8 cellular contexts compared by ENCODE assay signal in genomic region chr1:181424786-181425403, GRCh38. TPM values are rescaled to one million over a fixed set of nuclear protein-coding genes. Genes with fewer than 3 reads are reported as not detected.
DNase-seq lines count a peak whose midpoint lies in the region; ATAC-seq and TF ChIP-seq lines count a peak whose summit lies in the region.

No MANE protein-coding gene starts in this region.

- no peaks in the 10 kb centered on the region for H3K9me3 Mint-ChIP-seq in T-helper 2 cell treated with Interferon-gamma antibody and Interleukin-4, amounts not matched to agents 5 μg/mL and 100 μg/mL, for 36 hours

- peak; percentile 47 for ATAC-seq in GM21381 (IDR thresholded peaks at IDR 0.05; ENCODE audit: unreplicated experiment)
- ATAC-seq in GM21367 (IDR thresholded peaks at IDR 0.05; ENCODE audit: unreplicated experiment) = no peak

- peak; percentile 95 for TF ChIP-seq CTCF in BJ (IDR thresholded peaks at IDR 0.05; ENCODE audit: insufficient read depth, low read depth, low read length)

- POLR2A ChIA-PET in BJ (lab: Charles Lee) = no interaction called here

- H3K36me3 Mint-ChIP-seq in T-helper 2 cell treated with Interferon-gamma antibody and Interleukin-4, amounts not matched to agents 5 μg/mL and 100 μg/mL, for 36 hours (ENCODE audit: low read depth) = no peaks in the 10 kb centered on the region

- H3K27ac Mint-ChIP-seq in T-helper 2 cell treated with Interferon-gamma antibody and Interleukin-4, amounts not matched to agents 5 μg/mL and 100 μg/mL, for 36 hours = no peak overlapping the region

- H3K4me3 Mint-ChIP-seq in T-helper 2 cell treated with Interferon-gamma antibody and Interleukin-4, amounts not matched to agents 5 μg/mL and 100 μg/mL, for 36 hours = peak overlapping the region; percentile 25

- no peaks in the 10 kb centered on the region for H3K36me3 ChIP-seq in BJ (ENCODE audit: control insufficient read depth, insufficient read depth, low read length)

- H3K4me1 Mint-ChIP-seq in T-helper 2 cell treated with Interferon-gamma antibody and Interleukin-4, amounts not matched to agents 5 μg/mL and 100 μg/mL, for 36 hours (ENCODE audit: low read depth) = peaks cover 5% of the 10 kb centered on the region

- DNase-seq in BJ (ENCODE audit: low read depth) (peak; percentile 1), NCI-H146 treated with DMSO at 0.1 percent for 48 hours (lab: John Stamatoyannopoulos, UW; ENCODE audit: unreplicated experiment) (peak; percentile 70), amygdala (lab: John Stamatoyannopoulos, UW) (peak in 51 of 56 donors; percentile 6 to 92 (median 50)), hepatic stellate cell (ENCODE audit: low spot score) (peak; percentile 61), skeletal muscle cell (ENCODE audit: low read depth) (peak; percentile 9)
- DNase-seq in T-helper 2 cell treated with Interferon-gamma antibody and Interleukin-4, amounts not matched to agents 5 μg/mL and 100 μg/mL, for 36 hours (ENCODE audit: low spot score) = peak; percentile 64

- no peak overlapping the region for H3K4me3 ChIP-seq in BJ (ENCODE audit: low read depth, low read length)
- no peak overlapping the region for H3K4me3 ChIP-seq in skeletal muscle cell (ENCODE audit: low read depth, low read length)

- peaks cover 18% of the 10 kb centered on the region for H3K27me3 Mint-ChIP-seq in T-helper 2 cell treated with Interferon-gamma antibody and Interleukin-4, amounts not matched to agents 5 μg/mL and 100 μg/mL, for 36 hours (ENCODE audit: low read depth)

- H3K27me3 ChIP-seq in BJ (ENCODE audit: control insufficient read depth, insufficient read depth, low read length) = no peaks in the 10 kb centered on the region

- CTCF ChIA-PET in BJ (lab: Yijun Ruan, JAX) = interaction anchor here (0.6 to 3.2 kb wide), 28 partner anchors 8 to 862 kb away, joined by 3 to 85 read pairs (median 5); no protein-coding TSS in a partner anchor

RNA-seq across cellular contexts. Expression of gene CACNA1E, which starts 58.4 kb away (rescaled TPM):
- not detected in 2 replicates for polyA plus RNA-seq in BJ (2011; rRNA removed)
- polyA minus RNA-seq in BJ (2011; rRNA and poly(A)+ RNA removed) = not detected in 2 replicates

Comparison
In these comparisons a context has a peak if more than half of its experiments do, and no peak if none do; other contexts are left out.
1. DNase-seq: peak in every context shown above with its lines; median percentile 70 in NCI-H146 treated with DMSO at 0.1 percent for 48 hours; 64 in T-helper 2 cell treated with Interferon-gamma antibody and Interleukin-4, amounts not matched to agents 5 μg/mL and 100 μg/mL, for 36 hours; 61 in hepatic stellate cell; 50 in amygdala; 9 in skeletal muscle cell; 1 in BJ.